ENCODE assay signal across 9 cellular contexts in genomic region chrX:74492720-74493201, GRCh38.
DNase-seq lines count a peak whose midpoint lies in the region; ATAC-seq and TF ChIP-seq lines count a peak whose summit lies in the region.
"Had no signal": no experiment of that assay in that cellular context is flagged by ENCODE, and none has a peak within 500 bp of the region (broad histone marks: within the 10 kb centered on the region; RNA-seq: fewer than 3 reads in every experiment).

No MANE protein-coding gene starts in this region.

- TF ChIP-seq CTCF in activated B cell treated with CpG ODN at 0.5 μM for 24 hours (IDR thresholded peaks at IDR 0.05), result no peak

- H3K27me3 Mint-ChIP-seq in activated B cell treated with CpG ODN at 0.5 μM for 24 hours, result no peaks in the 10 kb centered on the region

- POLR2A ChIA-PET in activated B cell treated with CpG ODN at 0.5 μM for 24 hours (lab: Charles Lee), result interaction anchor here (0.6 kb wide), 1 partner anchor 1751 kb away, joined by 3 read pairs; no protein-coding TSS in a partner anchor

- no peak overlapping the region for H3K27ac Mint-ChIP-seq in activated B cell treated with CpG ODN at 0.5 μM for 24 hours

- H3K36me3 Mint-ChIP-seq in activated B cell treated with CpG ODN at 0.5 μM for 24 hours (ENCODE audit: low read depth), result no peaks in the 10 kb centered on the region

- no peaks in the 10 kb centered on the region for H3K9me3 Mint-ChIP-seq in activated B cell treated with CpG ODN at 0.5 μM for 24 hours

- H3K4me1 Mint-ChIP-seq in activated B cell treated with CpG ODN at 0.5 μM for 24 hours, result no peaks in the 10 kb centered on the region

- ATAC-seq in HG02759 (IDR thresholded peaks at IDR 0.05; ENCODE audit: unreplicated experiment) (peak; percentile 85), activated B cell treated with CpG ODN at 0.5 μM for 24 hours (ENCODE audit: low read depth) (peak; percentile 74), GM18517 (IDR thresholded peaks at IDR 0.05; ENCODE audit: unreplicated experiment) (no peak)

- H3K4me3 Mint-ChIP-seq in activated B cell treated with CpG ODN at 0.5 μM for 24 hours, result no peak overlapping the region

- CTCF ChIA-PET in activated B cell treated with CpG ODN at 0.5 μM for 24 hours (lab: Charles Lee), result interaction anchor here (0.8 to 3.2 kb wide), 13 partner anchors 10 to 59 kb away, joined by 3 to 31 read pairs (median 4); no protein-coding TSS in a partner anchor

- intact Hi-C loops in activated B cell treated with CpG ODN at 0.5 μM for 24 hours (cut with micrococcal nuclease), result loop anchor here (1.0 kb wide), 3 partner anchors 43 to 109 kb away; no protein-coding TSS in a partner anchor

- peak; percentile 1 for DNase-seq in CD1c-positive myeloid dendritic cell (ENCODE audit: extremely low spot score)
- no peak for DNase-seq in activated B cell treated with CpG ODN at 0.5 μM for 24 hours
- peak; percentile 12 for DNase-seq in iPS-NIHi11 (ENCODE audit: low spot score)
- no peak for DNase-seq in GF-D8 (lab: John Stamatoyannopoulos, UW)
- DNase-seq in KG1 (lab: John Stamatoyannopoulos, UW), result no peak
- no peak for DNase-seq in NCI-H1048 (lab: John Stamatoyannopoulos, UW)
- DNase-seq: DMS153 had no signal

Comparison
In these comparisons a context has a peak if more than half of its experiments do, and no peak if none do; other contexts are left out.
1. DNase-seq: peak in CD1c-positive myeloid dendritic cell (single experiment) and iPS-NIHi11 (single experiment); none in activated B cell treated with CpG ODN at 0.5 μM for 24 hours (single experiment), GF-D8 (single experiment), KG1 (single experiment) and NCI-H1048 (single experiment).